8 cellular contexts compared by ENCODE assay signal in the genomic region with DNA sequence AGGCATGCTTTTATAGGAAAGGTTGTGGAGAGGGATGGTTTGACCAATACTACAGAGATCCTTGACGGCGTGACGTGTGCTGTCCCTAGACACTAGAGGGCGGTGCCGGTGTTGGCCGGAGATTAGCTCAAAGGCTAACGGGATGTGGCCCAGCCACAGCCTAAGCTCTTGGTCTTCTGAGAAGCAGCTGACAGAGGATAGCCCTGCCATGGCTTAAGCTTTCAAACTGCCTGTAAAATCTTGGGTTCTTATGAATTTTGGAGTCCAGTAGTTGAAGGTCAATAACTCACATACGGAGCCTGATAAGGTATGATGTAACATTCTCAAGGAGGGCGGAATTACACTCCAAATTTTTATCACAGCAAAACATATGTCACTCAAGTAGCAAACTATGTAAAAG.
DNase-seq lines count a peak whose midpoint lies in the region; ATAC-seq and TF ChIP-seq lines count a peak whose summit lies in the region.

No MANE protein-coding gene starts in this region.

- no peaks in the 10 kb centered on the region for H3F3A ChIP-seq in SK-N-SH (replicated peaks; ENCODE audit: insufficient read depth)

- no peaks in the 10 kb centered on the region for H3K27me3 Mint-ChIP-seq in activated naive CD4-positive, alpha-beta T cell treated with anti-CD3 and anti-CD28 coated beads, Interleukin-2, amount 10 ng/mL, durations not matched to agents 7 days and 5 days
- H3K27me3 Mint-ChIP-seq in osteocyte (ENCODE audit: unreplicated experiment) = no peaks in the 10 kb centered on the region

- no peaks in the 10 kb centered on the region for H3K9me3 ChIP-seq in SK-N-SH

- peak; percentile 24 for DNase-seq in activated naive CD4-positive, alpha-beta T cell treated with anti-CD3 and anti-CD28 coated beads, Interleukin-2, amount 10 ng/mL, durations not matched to agents 7 days and 5 days
- no peak for DNase-seq in activated naive CD4-positive, alpha-beta T cell treated with anti-CD3 and anti-CD28 coated beads, Interleukin-2, amount 50 U/mL, for 16 hours
- peak; percentile 31 for DNase-seq in HS-5 (ENCODE audit: low read depth)
- peak; percentile 36 for DNase-seq in SK-N-SH
- DNase-seq in fibroblast of pulmonary artery (ENCODE audit: low read depth) = peak; percentile 60
- DNase-seq in osteocyte (ENCODE audit: extremely low spot score, unreplicated experiment) = no peak
- DNase-seq in T-helper 9 cell = no peak

- no peak overlapping the region for H3K4me2 ChIP-seq in SK-N-SH

- H3K9me3 Mint-ChIP-seq in activated naive CD4-positive, alpha-beta T cell treated with anti-CD3 and anti-CD28 coated beads, Interleukin-2, amount 10 ng/mL, durations not matched to agents 7 days and 5 days = no peaks in the 10 kb centered on the region
- no peaks in the 10 kb centered on the region for H3K9me3 Mint-ChIP-seq in osteocyte (ENCODE audit: unreplicated experiment)

- H3K79me2 ChIP-seq in SK-N-SH (ENCODE audit: insufficient read depth) = no peaks in the 10 kb centered on the region

- TF ChIP-seq RAD21 in SK-N-SH (IDR thresholded peaks at IDR 0.05; ENCODE audit: low read length) = peak; percentile 62

- WGBS in SK-N-SH (ENCODE audit: low lambda C conversion rate) = 20% methylated on average over 9 of the region's 9 CpGs

- POLR2A ChIA-PET in SK-N-SH (lab: Yijun Ruan, JAX) = no interaction called here

- no peaks in the 10 kb centered on the region for H3K9me2 ChIP-seq in SK-N-SH

- no peak overlapping the region for H3K4me3 Mint-ChIP-seq in activated naive CD4-positive, alpha-beta T cell treated with anti-CD3 and anti-CD28 coated beads, Interleukin-2, amount 10 ng/mL, durations not matched to agents 7 days and 5 days
- H3K4me3 Mint-ChIP-seq in osteocyte (ENCODE audit: unreplicated experiment) = no peak overlapping the region

- no peak overlapping the region for H3K9ac ChIP-seq in SK-N-SH

- no peak overlapping the region for H3K27ac Mint-ChIP-seq in activated naive CD4-positive, alpha-beta T cell treated with anti-CD3 and anti-CD28 coated beads, Interleukin-2, amount 10 ng/mL, durations not matched to agents 7 days and 5 days
- H3K27ac Mint-ChIP-seq in osteocyte (ENCODE audit: unreplicated experiment) = no peak overlapping the region

- peak; percentile 99 for ATAC-seq in GM21723 (IDR thresholded peaks at IDR 0.05; ENCODE audit: unreplicated experiment)

- TF ChIP-seq CTCF in SK-N-SH (IDR thresholded peaks at IDR 0.05) (peak; percentile 71), fibroblast of pulmonary artery (IDR thresholded peaks at IDR 0.05; ENCODE audit: low read length, missing control alignments) (peak; percentile 68), osteocyte (IDR thresholded peaks at IDR 0.05) (peak; percentile 77)

- CTCF ChIA-PET in activated naive CD4-positive, alpha-beta T cell treated with anti-CD3 and anti-CD28 coated beads, Interleukin-2, amount 10 ng/mL, durations not matched to agents 7 days and 5 days (lab: Charles Lee) = interaction anchor here (0.6 kb wide), 1 partner anchor 394 kb away, joined by 3 read pairs; no protein-coding TSS in a partner anchor
- CTCF ChIA-PET in SK-N-SH (lab: Yijun Ruan, JAX) = interaction anchor here (0.6 to 1.5 kb wide), 11 partner anchors 9 to 492 kb away, joined by 3 to 6 read pairs (median 3); no protein-coding TSS in a partner anchor

- H3K4me1 ChIP-seq in SK-N-SH (ENCODE audit: control insufficient read depth in 1 of 2, insufficient read depth in 2 of 2, low read depth in 1 of 2, low read length in 1 of 2) = no peaks in the 10 kb centered on the region

- H3K4me1 Mint-ChIP-seq in activated naive CD4-positive, alpha-beta T cell treated with anti-CD3 and anti-CD28 coated beads, Interleukin-2, amount 10 ng/mL, durations not matched to agents 7 days and 5 days = no peaks in the 10 kb centered on the region
- no peaks in the 10 kb centered on the region for H3K4me1 Mint-ChIP-seq in osteocyte (ENCODE audit: unreplicated experiment)

- H3K27ac ChIP-seq in SK-N-SH (ENCODE audit: low read depth in 2 of 2, low read length in 1 of 2) = no peak overlapping the region

- no peaks in the 10 kb centered on the region for H3K27me3 ChIP-seq in SK-N-SH (ENCODE audit: insufficient read depth)

- TF ChIP-seq EP300 in SK-N-SH (IDR thresholded peaks at IDR 0.05; ENCODE audit: borderline replicate concordance in 1 of 2, low read depth in 1 of 2, low read length in 1 of 2) = no peak

- H3K36me3 ChIP-seq in SK-N-SH (replicated peaks in 1 of 2; ENCODE audit: control insufficient read depth in 1 of 2, insufficient read depth in 2 of 2, low read length in 1 of 2) = no peaks in the 10 kb centered on the region

- H2AFZ ChIP-seq in SK-N-SH (ENCODE audit: low read depth) = no peak overlapping the region

- H4K20me1 ChIP-seq in SK-N-SH (ENCODE audit: insufficient read depth) = no peaks in the 10 kb centered on the region

- no peak overlapping the region for H3K4me3 ChIP-seq in SK-N-SH (ENCODE audit: low read depth in 2 of 2, low read length in 1 of 2)
- H3K4me3 ChIP-seq in fibroblast of pulmonary artery (replicated peaks; ENCODE audit: low read depth, low read length) = no peak overlapping the region

- no peaks in the 10 kb centered on the region for H3K36me3 Mint-ChIP-seq in activated naive CD4-positive, alpha-beta T cell treated with anti-CD3 and anti-CD28 coated beads, Interleukin-2, amount 10 ng/mL, durations not matched to agents 7 days and 5 days
- no peaks in the 10 kb centered on the region for H3K36me3 Mint-ChIP-seq in osteocyte (ENCODE audit: unreplicated experiment)

TF ChIP-seq in SK-N-SH, 30 proteins besides CTCF, POLR2A, EP300 and RAD21:
- TF ChIP-seq SMC3 (IDR thresholded peaks at IDR 0.05; ENCODE audit: low read depth, low read length) = peak; percentile 58; the same call in 1 of the 2 replicates
- no peak for TF ChIP-seq FOXM1 (IDR thresholded peaks at IDR 0.05; ENCODE audit: low read depth)

Comparison
In these comparisons a context has a peak if more than half of its experiments do, and no peak if none do; other contexts are left out.
1. DNase-seq: peak in activated naive CD4-positive, alpha-beta T cell treated with anti-CD3 and anti-CD28 coated beads, Interleukin-2, amount 10 ng/mL, durations not matched to agents 7 days and 5 days (single experiment), HS-5 (single experiment), SK-N-SH (single experiment) and fibroblast of pulmonary artery (single experiment); none in activated naive CD4-positive, alpha-beta T cell treated with anti-CD3 and anti-CD28 coated beads, Interleukin-2, amount 50 U/mL, for 16 hours (single experiment), osteocyte (single experiment) and T-helper 9 cell (single experiment).
2. Peak in every context shown above with its lines, with median percentiles within 50 percentile points of each other: CTCF ChIP-seq.